In genomic region chr3:97815149-97815917, GRCh38 we compare ENCODE assay signal across 9 cellular contexts. TPM values are rescaled to one million over a fixed set of nuclear protein-coding genes. Genes with fewer than 3 reads are reported as not detected.
DNase-seq lines count a peak whose midpoint lies in the region; ATAC-seq, FAIRE-seq and TF ChIP-seq lines count a peak whose summit lies in the region.
"Had no signal": no experiment of that assay in that cellular context is flagged by ENCODE, and none has a peak within 500 bp of the region (broad histone marks: within the 10 kb centered on the region; RNA-seq: fewer than 3 reads in every experiment).

No MANE protein-coding gene starts in this region.

- WGBS in sigmoid colon, 2 donors, result 24 to 53% methylated on average over 1 of the region's 1 CpG
- 0 to 48% methylated on average over 1 of the region's 1 CpG for WGBS in pancreas, 2 donors

- CTCF ChIA-PET in HEK293 (lab: Yijun Ruan, JAX), result interaction anchor here (0.6 to 1.0 kb wide), 3 partner anchors 10 to 144 kb away, joined by 3 to 4 read pairs (median 3); no protein-coding TSS in a partner anchor

- no peak for TF ChIP-seq EP300 in sigmoid colon (IDR thresholded peaks at IDR 0.05)

- peaks cover 15% of the 10 kb centered on the region for H3K4me1 Mint-ChIP-seq in activated CD4-positive, alpha-beta T cell treated with anti-CD3 and anti-CD28 coated beads, Interleukin-2, amount 10 ng/mL, durations not matched to agents 24 days and 14 days

- H3K4me3 ChIP-seq in DND-41 (ENCODE audit: low read depth in 1 of 2, low read length in 2 of 2) (no peak overlapping the region), HEK293 (ENCODE audit: low read depth, low read length) (no peak overlapping the region), sigmoid colon (no peak overlapping the region), pancreas (no peak overlapping the region)

- no peaks in the 10 kb centered on the region for H3K9me3 ChIP-seq in DND-41 (ENCODE audit: insufficient read depth, low read length, severe bottlenecking)
- H3K9me3 ChIP-seq in HEK293 (ENCODE audit: control insufficient read depth, insufficient read depth, low read depth, low read length), result no peaks in the 10 kb centered on the region
- no peaks in the 10 kb centered on the region for H3K9me3 ChIP-seq in sigmoid colon
- H3K9me3 ChIP-seq in pancreas, result no peaks in the 10 kb centered on the region

- no peaks in the 10 kb centered on the region for H3K36me3 Mint-ChIP-seq in activated CD4-positive, alpha-beta T cell treated with anti-CD3 and anti-CD28 coated beads, Interleukin-2, amount 10 ng/mL, durations not matched to agents 24 days and 14 days (ENCODE audit: low read depth)

- H3K27ac ChIP-seq in DND-41 (ENCODE audit: low read length), result no peak overlapping the region
- H3K27ac ChIP-seq in HEK293 (ENCODE audit: extremely low read depth, low read depth, low read length), result no peak overlapping the region
- H3K27ac ChIP-seq in sigmoid colon, result no peak overlapping the region
- H3K27ac ChIP-seq in pancreas, result no peak overlapping the region

- no peak for TF ChIP-seq POLR2A in sigmoid colon (IDR thresholded peaks at IDR 0.05)

- H3K4me1 ChIP-seq in DND-41 (ENCODE audit: insufficient read depth, low read length) (peaks cover 12% of the 10 kb centered on the region), HEK293 (ENCODE audit: control insufficient read depth, insufficient read depth, low read length) (peaks cover 3% of the 10 kb centered on the region; the same call in 1 of the 2 replicates), sigmoid colon (no peaks in the 10 kb centered on the region), pancreas (no peaks in the 10 kb centered on the region)

- H2AFZ ChIP-seq in DND-41 (ENCODE audit: low read depth, low read length), result no peak overlapping the region

- TF ChIP-seq CTCF in DND-41 (IDR thresholded peaks at IDR 0.05; ENCODE audit: borderline replicate concordance, extremely low read depth, low read length, poor library complexity, severe bottlenecking) (no peak), HEK293 (tag by site-specific recombination; IDR thresholded peaks at IDR 0.05) (no peak), sigmoid colon (IDR thresholded peaks at IDR 0.05) (no peak), pancreas (IDR thresholded peaks at IDR 0.05) (no peak)

- H3K36me3 ChIP-seq in DND-41 (ENCODE audit: insufficient read depth, low read length), result no peaks in the 10 kb centered on the region
- no peaks in the 10 kb centered on the region for H3K36me3 ChIP-seq in HEK293 (ENCODE audit: control insufficient read depth in 2 of 2, insufficient read depth in 1 of 2, low read length in 2 of 2)
- H3K36me3 ChIP-seq in sigmoid colon, result no peaks in the 10 kb centered on the region
- no peaks in the 10 kb centered on the region for H3K36me3 ChIP-seq in pancreas

- intact Hi-C loops in activated CD4-positive, alpha-beta T cell treated with anti-CD3 and anti-CD28 coated beads, Interleukin-2, amount 10 ng/mL, durations not matched to agents 24 days and 14 days (cut with micrococcal nuclease), result no loop called here
- intact Hi-C loops in sigmoid colon (cut with DNase I) (no loop called here), pancreas (cut with DNase I) (no loop called here)

- no peak overlapping the region for H3K4me2 ChIP-seq in DND-41 (ENCODE audit: insufficient read depth, low read length)

- H3K27me3 ChIP-seq in DND-41 (ENCODE audit: insufficient read depth, low read length, poor library complexity) (no peaks in the 10 kb centered on the region), sigmoid colon (no peaks in the 10 kb centered on the region), pancreas (no peaks in the 10 kb centered on the region)

- no peaks in the 10 kb centered on the region for H3K9me3 Mint-ChIP-seq in activated CD4-positive, alpha-beta T cell treated with anti-CD3 and anti-CD28 coated beads, Interleukin-2, amount 10 ng/mL, durations not matched to agents 24 days and 14 days

- H3K4me3 Mint-ChIP-seq in activated CD4-positive, alpha-beta T cell treated with anti-CD3 and anti-CD28 coated beads, Interleukin-2, amount 10 ng/mL, durations not matched to agents 24 days and 14 days, result peak overlapping the region; percentile 17

- FAIRE-seq in pancreas (lab: Jason Lieb, UNC), result no peak

- ATAC-seq in DND-41 (ENCODE audit: insufficient read depth, low read depth) (peak; percentile 95), GM21381 (IDR thresholded peaks at IDR 0.05; ENCODE audit: unreplicated experiment) (no peak), pancreas (no peak)

- POLR2A ChIA-PET in HEK293 (lab: Yijun Ruan, JAX), result no interaction called here

- DNase-seq in DND-41, result peak; percentile 62
- peak; percentile 84 for DNase-seq in activated CD4-positive, alpha-beta T cell treated with anti-CD3 and anti-CD28 coated beads, Interleukin-2, amount 10 ng/mL, durations not matched to agents 24 days and 14 days
- peak; percentile 72 for DNase-seq in islet precursor cell
- no peak for DNase-seq in sigmoid colon
- no peak for DNase-seq in HT-29 (ENCODE audit: low spot score)
- DNase-seq in pancreas, result no peak
- DNase-seq: NCI-H526 treated with DMSO at 0.1 percent for 48 hours had no signal

- H3K9ac ChIP-seq in DND-41 (ENCODE audit: low read depth, low read length), result no peak overlapping the region

- H3K79me2 ChIP-seq in DND-41 (ENCODE audit: insufficient read depth, low read length), result no peaks in the 10 kb centered on the region

- H3K27ac Mint-ChIP-seq in activated CD4-positive, alpha-beta T cell treated with anti-CD3 and anti-CD28 coated beads, Interleukin-2, amount 10 ng/mL, durations not matched to agents 24 days and 14 days, result peak overlapping the region; percentile 62

- peaks cover 8% of the 10 kb centered on the region for H3K27me3 Mint-ChIP-seq in activated CD4-positive, alpha-beta T cell treated with anti-CD3 and anti-CD28 coated beads, Interleukin-2, amount 10 ng/mL, durations not matched to agents 24 days and 14 days

- H4K20me1 ChIP-seq in DND-41 (ENCODE audit: insufficient read depth, low read length), result no peaks in the 10 kb centered on the region

TF ChIP-seq in HEK293, 187 proteins besides CTCF, POLR2A, EP300 and RAD21:
- TF ChIP-seq SCRT2 (tag by site-specific recombination; IDR thresholded peaks at IDR 0.05), result 0 out of 2 replicates have a peak, but pooled peaks have one; percentile 31
- TF ChIP-seq PRDM6 (tag by site-specific recombination; IDR thresholded peaks at IDR 0.05), result no peak

RNA-seq across cellular contexts. Expression of gene CRYBG3, which starts 6.5 kb away (rescaled TPM):
- 8.1 and 8.3 TPM in 2 replicates for total RNA-seq in activated CD4-positive, alpha-beta T cell treated with anti-CD3 and anti-CD28 coated beads, Interleukin-2, amount 10 ng/mL, durations not matched to agents 24 days and 14 days
- total RNA-seq in sigmoid colon (10 to 100 TPM; 37.8 to 60.2 (median 43.2) TPM), pancreas (10 to 100 TPM in 5 of 6 donors, 1 to 10 TPM in 1; 9.2 to 15.2 (median 10.5) TPM)
- polyA plus RNA-seq in sigmoid colon (1 to 10 TPM; 3.0 to 7.1 (median 3.2) TPM), pancreas (1 to 10 TPM; 3.1 to 5.4 TPM)
- 6.9 and 9.8 TPM in 2 replicates for total RNA-seq in HT-29 (2014; rRNA removed; shearing (Covaris generic))

RNA-seq across cellular contexts. Expression of gene ARL6, which starts 50.8 kb away (rescaled TPM):
- total RNA-seq in activated CD4-positive, alpha-beta T cell treated with anti-CD3 and anti-CD28 coated beads, Interleukin-2, amount 10 ng/mL, durations not matched to agents 24 days and 14 days, result 6.1 and 6.3 TPM in 2 replicates
- total RNA-seq in sigmoid colon, result 10 to 100 TPM in 2 of 4 donors, 1 to 10 TPM in 2; 8.6 to 11.1 (median 9.9) TPM
- 1 to 10 TPM in 2 of 3 donors, under 1 TPM in 1; 0.69 to 1.8 (median 1.2) TPM for polyA plus RNA-seq in sigmoid colon
- total RNA-seq in HT-29 (2014; rRNA removed; shearing (Covaris generic)), result 2.7 and 3.7 TPM in 2 replicates
- 1 to 10 TPM; 1.5 to 6.7 (median 2.8) TPM for total RNA-seq in pancreas
- 1 to 10 TPM; 2.2 to 4.9 TPM for polyA plus RNA-seq in pancreas

Comparison
In these comparisons a context has a peak if more than half of its experiments do, and no peak if none do; other contexts are left out.
1. DNase-seq: peak in DND-41 (single experiment), activated CD4-positive, alpha-beta T cell treated with anti-CD3 and anti-CD28 coated beads, Interleukin-2, amount 10 ng/mL, durations not matched to agents 24 days and 14 days (single experiment) and islet precursor cell (single experiment); none in sigmoid colon (single experiment), HT-29 (single experiment) and pancreas (0 of 6).